11 cellular contexts compared by ENCODE assay signal in the genomic region with DNA sequence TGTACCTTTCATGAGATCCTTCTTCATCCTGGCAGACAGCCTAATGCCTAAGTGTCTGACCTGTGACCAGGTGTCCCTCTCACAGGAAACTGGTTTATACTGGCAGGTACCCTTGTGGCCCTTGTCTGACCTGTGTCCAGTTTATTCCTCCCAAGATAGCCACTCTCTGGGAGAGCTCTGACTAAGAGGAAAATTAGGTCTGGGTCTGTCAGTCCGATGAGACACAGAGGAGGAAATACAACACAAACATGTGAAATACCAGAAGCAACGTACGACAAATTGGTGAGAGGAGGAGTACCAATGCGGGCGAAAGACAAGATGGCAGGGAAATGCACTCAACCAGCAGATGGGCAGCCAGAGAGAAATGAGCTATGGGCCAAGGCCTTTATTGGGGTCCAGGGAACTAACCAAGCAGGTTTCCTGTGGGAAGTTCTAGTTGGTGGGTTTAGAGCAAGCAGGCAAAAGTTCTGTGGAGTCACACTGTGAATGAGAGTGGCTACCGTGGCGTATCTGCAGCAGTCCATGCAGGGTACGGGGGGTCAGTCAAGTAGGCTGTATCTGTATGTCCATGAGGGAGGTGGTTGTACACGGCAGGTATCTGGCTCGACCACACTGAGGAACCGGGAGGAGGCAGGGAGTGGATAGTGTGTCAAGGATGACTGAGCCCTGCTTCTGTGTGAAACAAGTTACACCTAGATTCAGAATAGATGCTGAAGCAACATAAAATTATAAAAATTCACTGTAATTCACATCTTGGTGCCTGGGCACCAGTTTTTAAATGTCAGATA.
DNase-seq lines count a peak whose midpoint lies in the region; ATAC-seq and TF ChIP-seq lines count a peak whose summit lies in the region.
"Had no signal": no experiment of that assay in that cellular context is flagged by ENCODE, and none has a peak within 500 bp of the region (broad histone marks: within the 10 kb centered on the region; RNA-seq: fewer than 3 reads in every experiment).

No MANE protein-coding gene starts in this region.

- TF ChIP-seq POLR2A in lower leg skin (IDR thresholded peaks at IDR 0.05): no peak

- H3K4me1 Mint-ChIP-seq in activated T-cell treated with anti-CD3 and anti-CD28 coated beads, Interleukin-2, amount 50 U/mL, for 72 hours (ENCODE audit: low read depth): peaks cover 68% of the 10 kb centered on the region

- ATAC-seq in activated T-cell treated with anti-CD3 and anti-CD28 coated beads, Interleukin-2, amount 50 U/mL, for 72 hours (replicated peaks in 1 of 2): no peak
- ATAC-seq in GM21717 (IDR thresholded peaks at IDR 0.05; ENCODE audit: unreplicated experiment): no peak
- ATAC-seq in HG03442 (IDR thresholded peaks at IDR 0.05; ENCODE audit: unreplicated experiment): no peak

- H3K27ac Mint-ChIP-seq in activated T-cell treated with anti-CD3 and anti-CD28 coated beads, Interleukin-2, amount 50 U/mL, for 72 hours: peak overlapping the region; percentile 13

- peak overlapping the region in 1 of 2 donors; percentile 0 for H3K4me3 Mint-ChIP-seq in activated T-cell treated with anti-CD3 and anti-CD28 coated beads, Interleukin-2, amount 50 U/mL, for 72 hours

- TF ChIP-seq CTCF in choroid plexus epithelial cell (conservative IDR thresholded peaks at IDR 0.05; ENCODE audit: low read depth, low read length) (no peak), lower leg skin (IDR thresholded peaks at IDR 0.05) (no peak)

- no peak overlapping the region for H3K4me3 ChIP-seq in choroid plexus epithelial cell (ENCODE audit: low read depth, low read length)
- H3K4me3 ChIP-seq in lower leg skin (ENCODE audit: low read depth, poor library complexity, severe bottlenecking): no peak overlapping the region

- 89 to 92% methylated on average over 11 of the region's 11 CpGs for WGBS in lower leg skin, 2 donors

- no peaks in the 10 kb centered on the region for H3K27me3 Mint-ChIP-seq in activated T-cell treated with anti-CD3 and anti-CD28 coated beads, Interleukin-2, amount 50 U/mL, for 72 hours (ENCODE audit: low read depth)

- H3K36me3 Mint-ChIP-seq in activated T-cell treated with anti-CD3 and anti-CD28 coated beads, Interleukin-2, amount 50 U/mL, for 72 hours (ENCODE audit: insufficient read depth in 2 of 2): peaks cover 2 to 4% of the 10 kb centered on the region in 2 donors

- intact Hi-C loops in lower leg skin (cut with DNase I; ENCODE audit: low total_unique reads): no loop called here

- peaks cover 0 to 1% of the 10 kb centered on the region in 2 donors for H3K9me3 Mint-ChIP-seq in activated T-cell treated with anti-CD3 and anti-CD28 coated beads, Interleukin-2, amount 50 U/mL, for 72 hours

- DNase-seq in activated T-cell treated with anti-CD3 and anti-CD28 coated beads, Interleukin-2, amount 50 U/mL, for 72 hours: no peak
- DNase-seq in activated T-cell treated with anti-CD3 and anti-CD28 coated beads, Interleukin-2, amount 50 U/mL, for 1 hour: no peak
- DNase-seq in M059J (ENCODE audit: low read depth) (peak; percentile 65), choroid plexus epithelial cell (ENCODE audit: low read depth) (peak; percentile 25), renal cortical epithelial cell (ENCODE audit: low read depth) (peak; percentile 54), lower leg skin (ENCODE audit: low spot score in 2 of 2) (no peak)
- DNase-seq: hippocampal formation, NCI-H1092 treated with DMSO at 0.1 percent for 48 hours, NCI-H446 treated with DMSO at 0.1 percent for 48 hours had no signal

Comparison
In these comparisons a context has a peak if more than half of its experiments do, and no peak if none do; other contexts are left out.
1. DNase-seq: peak in M059J (single experiment), choroid plexus epithelial cell (single experiment) and renal cortical epithelial cell (single experiment); none in activated T-cell treated with anti-CD3 and anti-CD28 coated beads, Interleukin-2, amount 50 U/mL, for 72 hours (0 of 2), activated T-cell treated with anti-CD3 and anti-CD28 coated beads, Interleukin-2, amount 50 U/mL, for 1 hour (single experiment) and lower leg skin (0 of 2).